Comparison of ENCODE assay signal across 15 cellular contexts in the genomic region with DNA sequence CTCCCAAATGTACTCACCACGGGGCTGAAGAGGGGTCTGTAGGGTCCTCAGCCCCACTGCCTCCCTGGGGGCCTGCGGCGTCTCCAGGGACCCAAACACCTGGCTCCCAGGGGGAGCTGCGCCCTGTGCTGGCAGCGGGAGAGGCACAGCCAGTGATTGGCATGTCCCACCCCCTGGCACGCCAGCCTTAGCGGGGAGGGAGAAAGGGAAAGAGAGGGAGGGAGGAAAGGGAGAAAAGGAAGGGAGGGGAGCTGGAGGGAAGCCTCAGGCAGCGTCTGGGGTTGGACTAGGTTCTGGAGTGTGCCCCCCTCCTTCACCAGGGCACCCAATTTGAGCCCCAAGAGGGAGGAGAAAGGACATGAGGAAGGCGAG. TPM values are rescaled to one million over a fixed set of nuclear protein-coding genes. Genes with fewer than 3 reads are reported as not detected.
DNase-seq lines count a peak whose midpoint lies in the region; ATAC-seq and TF ChIP-seq lines count a peak whose summit lies in the region.
"Had no signal": no experiment of that assay in that cellular context is flagged by ENCODE, and none has a peak within 500 bp of the region (broad histone marks: within the 10 kb centered on the region; RNA-seq: fewer than 3 reads in every experiment).

A gene with protein sequence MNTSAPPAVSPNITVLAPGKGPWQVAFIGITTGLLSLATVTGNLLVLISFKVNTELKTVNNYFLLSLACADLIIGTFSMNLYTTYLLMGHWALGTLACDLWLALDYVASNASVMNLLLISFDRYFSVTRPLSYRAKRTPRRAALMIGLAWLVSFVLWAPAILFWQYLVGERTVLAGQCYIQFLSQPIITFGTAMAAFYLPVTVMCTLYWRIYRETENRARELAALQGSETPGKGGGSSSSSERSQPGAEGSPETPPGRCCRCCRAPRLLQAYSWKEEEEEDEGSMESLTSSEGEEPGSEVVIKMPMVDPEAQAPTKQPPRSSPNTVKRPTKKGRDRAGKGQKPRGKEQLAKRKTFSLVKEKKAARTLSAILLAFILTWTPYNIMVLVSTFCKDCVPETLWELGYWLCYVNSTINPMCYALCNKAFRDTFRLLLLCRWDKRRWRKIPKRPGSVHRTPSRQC (minus strand): TSS at position 163 of the 372 bp plus-strand sequence. CDS start 10,263 bp downstream, outside the sequence.

- no peak for TF ChIP-seq POLR2A in gastrocnemius medialis (IDR thresholded peaks at IDR 0.05)

- H3K27me3 Mint-ChIP-seq in mesothelial cell of epicardium (ENCODE audit: low read depth) = peaks cover 41% of the 10 kb centered on the region

- peak; percentile 3 for ATAC-seq in upper lobe of right lung
- ATAC-seq in gastrocnemius medialis = no peak
- ATAC-seq in GM21367 (IDR thresholded peaks at IDR 0.05; ENCODE audit: unreplicated experiment) = no peak

- intact Hi-C loops in left ventricle myocardium inferior (cut with micrococcal nuclease) (no loop called here), upper lobe of right lung (cut with DNase I) (no loop called here), gastrocnemius medialis (cut with DNase I; ENCODE audit: low total_unique reads) (no loop called here)

- in situ Hi-C loops in T47D (cut with HindIII; ENCODE audit: low pct_unique_long_range_greater_than_20kb, low sequenced_read_pairs) (no loop called here), gastrocnemius medialis (cut with MboI; ENCODE audit: low sequenced_read_pairs in 4 of 4) (no loop called here)

- H3K4me3 ChIP-seq in left ventricle myocardium inferior = peak within 1 kb of the TSS; percentile 17
- peak within 1 kb of the TSS in 1 of 2 donors; percentile 6 for H3K4me3 ChIP-seq in right atrium auricular region
- H3K4me3 ChIP-seq in upper lobe of right lung = peak within 1 kb of the TSS; percentile 31
- no peak within 1 kb of the TSS for H3K4me3 ChIP-seq in gastrocnemius medialis

- peaks cover 38% of the 10 kb centered on the region for H3K4me1 Mint-ChIP-seq in mesothelial cell of epicardium

- H3K27ac ChIP-seq in left ventricle myocardium inferior (replicated peaks) (no peak within 1 kb of the TSS), right atrium auricular region (no peak within 1 kb of the TSS), upper lobe of right lung (peak within 1 kb of the TSS; percentile 17), gastrocnemius medialis (no peak within 1 kb of the TSS)

- H3K9me3 Mint-ChIP-seq in mesothelial cell of epicardium = no peaks in the 10 kb centered on the region
- H3K9me3 Mint-ChIP-seq: central memory CD8-positive, alpha-beta T cell; nephron had no signal

- H3K4me1 ChIP-seq in left ventricle myocardium inferior (peaks cover 37% of the 10 kb centered on the region), right atrium auricular region (peaks cover 0 to 33% of the 10 kb centered on the region in 2 donors), upper lobe of right lung (peaks cover 22% of the 10 kb centered on the region), gastrocnemius medialis (peaks cover 11 to 12% of the 10 kb centered on the region in 2 donors)

- no peaks in the 10 kb centered on the region for H3K36me3 Mint-ChIP-seq in mesothelial cell of epicardium

- DNase-seq in left ventricle myocardium inferior (no peak), right atrium auricular region (ENCODE audit: low spot score) (no peak), T47D (ENCODE audit: low read depth in 1 of 2, low spot score in 1 of 2) (peak; percentile 52 to 58), mesothelial cell of epicardium (ENCODE audit: low spot score in 2 of 2, unreplicated experiment in 2 of 2) (no peak), upper lobe of right lung (no peak), gastrocnemius medialis (no peak), T-helper 2 cell (no peak)
- DNase-seq: activated CD4-positive, alpha-beta T cell treated with anti-CD3 and anti-CD28 coated beads, Interleukin-2, amount 50 U/mL, for 1 hour; activated gamma-delta T cell; DND-41 had no signal

- no peaks in the 10 kb centered on the region for H3K36me3 ChIP-seq in left ventricle myocardium inferior
- no peaks in the 10 kb centered on the region for H3K36me3 ChIP-seq in right atrium auricular region
- H3K36me3 ChIP-seq in upper lobe of right lung = no peaks in the 10 kb centered on the region
- no peaks in the 10 kb centered on the region for H3K36me3 ChIP-seq in gastrocnemius medialis

- no peaks in the 10 kb centered on the region for H3K9me3 ChIP-seq in left ventricle myocardium inferior (replicated peaks)
- H3K9me3 ChIP-seq in right atrium auricular region = no peaks in the 10 kb centered on the region
- no peaks in the 10 kb centered on the region for H3K9me3 ChIP-seq in upper lobe of right lung
- no peaks in the 10 kb centered on the region for H3K9me3 ChIP-seq in gastrocnemius medialis

- peak within 1 kb of the TSS; percentile 53 for H3K4me3 Mint-ChIP-seq in mesothelial cell of epicardium

- H3K27me3 ChIP-seq in left ventricle myocardium inferior (ENCODE audit: low read depth) (peaks cover 63% of the 10 kb centered on the region), right atrium auricular region (peaks cover 7 to 13% of the 10 kb centered on the region in 2 donors), upper lobe of right lung (peaks cover 54% of the 10 kb centered on the region), gastrocnemius medialis (peaks cover 29 to 48% (median 48%) of the 10 kb centered on the region in 3 donors)

- TF ChIP-seq CTCF in left ventricle myocardium inferior (IDR thresholded peaks at IDR 0.05; ENCODE audit: borderline replicate concordance) (no peak), right atrium auricular region (IDR thresholded peaks at IDR 0.05) (no peak), mesothelial cell of epicardium (IDR thresholded peaks at IDR 0.05; ENCODE audit: unreplicated experiment) (no peak), upper lobe of right lung (IDR thresholded peaks at IDR 0.05) (no peak), gastrocnemius medialis (IDR thresholded peaks at IDR 0.05 in 4 of 5, conservative IDR thresholded peaks at IDR 0.05 in 1 of 5) (no peak)

- H3K27ac Mint-ChIP-seq in mesothelial cell of epicardium = peak within 1 kb of the TSS; percentile 54
- H3K27ac Mint-ChIP-seq: nephron had no signal

RNA-seq across cellular contexts. Expression of the gene that starts here (rescaled TPM):
- not detected for total RNA-seq in left ventricle myocardium inferior
- not detected for total RNA-seq in right atrium auricular region
- total RNA-seq in mesothelial cell of epicardium = 0.09 to 0.72 TPM (median 0.11 TPM) in 3 replicates
- total RNA-seq in upper lobe of right lung = 4.7 TPM
- not detected for total RNA-seq in gastrocnemius medialis
- total RNA-seq: fibroblast of lung; T-helper 1 cell treated with Interleukin-12 subunit alpha and Interleukin-12 subunit beta and Interleukin-4 antibody, amounts not matched to agents 30 ng/mL and 1 ng/mL, for 36 hours had no signal

Comparison
In these comparisons a context has a peak if more than half of its experiments do, and no peak if none do; other contexts are left out.
1. DNase-seq: peak in T47D (2 of 2); none in left ventricle myocardium inferior (single experiment), right atrium auricular region (single experiment), mesothelial cell of epicardium (0 of 2), upper lobe of right lung (single experiment), gastrocnemius medialis (0 of 2) and T-helper 2 cell (0 of 5).
2. H3K4me3 ChIP-seq: peak in left ventricle myocardium inferior (single experiment) and upper lobe of right lung (single experiment); none in gastrocnemius medialis (0 of 4).